In genomic region chr11:85123752-85124231, GRCh38 we compare ENCODE assay signal across 10 cellular contexts.
DNase-seq lines count a peak whose midpoint lies in the region; ATAC-seq and TF ChIP-seq lines count a peak whose summit lies in the region.
"Had no signal": no experiment of that assay in that cellular context is flagged by ENCODE, and none has a peak within 500 bp of the region (broad histone marks: within the 10 kb centered on the region; RNA-seq: fewer than 3 reads in every experiment).

No MANE protein-coding gene starts in this region.

- WGBS in transverse colon (ENCODE audit: low coverage in 1 of 2), 2 donors = 12 to 17% methylated on average over 1 of the region's 1 CpG

- TF ChIP-seq EP300 in transverse colon (IDR thresholded peaks at IDR 0.05; ENCODE audit: low read depth) = no peak

- DNase-seq in left colon = no peak
- DNase-seq in transverse colon = no peak
- no peak for DNase-seq in NCI-H1436 treated with DMSO at 0.1 percent for 48 hours (lab: John Stamatoyannopoulos, UW)
- DNase-seq in UCSD-AML1 (lab: John Stamatoyannopoulos, UW; ENCODE audit: unreplicated experiment) = no peak
- DNase-seq in uterus = no peak
- DNase-seq: activated CD4-positive, alpha-beta T cell treated with anti-CD3 and anti-CD28 coated beads, Interleukin-2, amount 10 ng/mL, durations not matched to agents 24 days and 14 days; NCI-H526 had no signal

- ATAC-seq in GM18861 (IDR thresholded peaks at IDR 0.05; ENCODE audit: unreplicated experiment) (peak; percentile 96), GM21723 (IDR thresholded peaks at IDR 0.05; ENCODE audit: unreplicated experiment) (peak; percentile 93), HG03439 (IDR thresholded peaks at IDR 0.05; ENCODE audit: unreplicated experiment) (peak; percentile 67), left colon (peak; percentile 76)

- H3K36me3 ChIP-seq in transverse colon (no peaks in the 10 kb centered on the region), uterus (no peaks in the 10 kb centered on the region)

- TF ChIP-seq POLR2A in transverse colon (IDR thresholded peaks at IDR 0.05) = no peak
- TF ChIP-seq POLR2A in uterus (IDR thresholded peaks at IDR 0.05) = no peak

- no peak overlapping the region for H3K27ac ChIP-seq in transverse colon
- no peak overlapping the region for H3K27ac ChIP-seq in uterus

- no peaks in the 10 kb centered on the region for H3K27me3 ChIP-seq in transverse colon
- no peaks in the 10 kb centered on the region for H3K27me3 ChIP-seq in uterus

- TF ChIP-seq CTCF in transverse colon (IDR thresholded peaks at IDR 0.05) (no peak), uterus (IDR thresholded peaks at IDR 0.05) (no peak)

- peaks cover 0 to 14% (median 7%) of the 10 kb centered on the region in 4 donors for H3K4me1 ChIP-seq in transverse colon
- H3K4me1 ChIP-seq in uterus = no peaks in the 10 kb centered on the region

- intact Hi-C loops in left colon (cut with DNase I, micrococcal nuclease) = no loop called here
- intact Hi-C loops in transverse colon (cut with DNase I; ENCODE audit: low total_unique reads) = no loop called here
- intact Hi-C loops in uterus (cut with DNase I; ENCODE audit: low total_unique reads) = no loop called here

- in situ Hi-C loops in transverse colon (cut with MboI; ENCODE audit: low pct_ligation_motif_present in 1 of 4, low pct_unique_long_range_greater_than_20kb in 1 of 4, low sequenced_read_pairs in 3 of 4) = no loop called here

- no peak overlapping the region for H3K4me3 ChIP-seq in transverse colon
- H3K4me3 ChIP-seq in uterus = no peak overlapping the region

- H3K9me3 ChIP-seq in transverse colon (no peaks in the 10 kb centered on the region), uterus (no peaks in the 10 kb centered on the region)
